Comparison of ENCODE assay signal across 21 cellular contexts in the genomic region with DNA sequence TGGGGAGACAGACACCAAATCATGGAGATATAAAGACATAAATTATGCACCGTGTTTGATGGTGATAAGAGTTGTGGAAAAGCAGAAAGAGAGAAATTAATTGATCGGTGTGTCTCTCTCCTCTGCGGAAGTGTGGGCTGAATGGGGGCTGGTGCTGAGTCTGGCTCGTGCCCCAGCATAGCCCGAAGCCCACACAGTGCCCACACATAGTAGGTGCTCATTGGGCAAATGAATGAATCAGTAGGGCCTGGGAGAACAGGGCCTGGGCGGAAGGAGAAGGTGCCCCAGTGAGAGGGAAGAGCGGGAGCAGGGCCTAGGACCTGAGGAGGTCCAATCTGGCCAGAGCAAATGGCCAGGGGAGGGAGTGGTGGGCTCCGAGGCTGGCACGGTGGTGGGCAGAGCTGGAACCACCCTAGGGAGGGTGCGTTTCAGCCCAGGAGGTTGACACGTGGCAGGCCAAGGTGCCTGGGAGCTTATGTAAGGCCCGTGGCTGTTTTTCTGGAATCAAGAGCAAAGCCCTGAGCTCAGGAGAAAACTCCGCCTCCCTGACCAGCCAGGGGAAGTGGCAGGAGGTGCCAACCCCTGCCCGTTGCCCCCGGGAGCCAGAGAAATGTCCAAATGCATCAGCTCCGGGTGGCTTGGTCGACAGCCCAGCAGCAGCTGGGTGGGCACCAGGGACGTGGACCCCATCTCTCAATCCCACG. TPM values are rescaled to one million over a fixed set of nuclear protein-coding genes. Genes with fewer than 3 reads are reported as not detected.
DNase-seq lines count a peak whose midpoint lies in the region; ATAC-seq, FAIRE-seq and TF ChIP-seq lines count a peak whose summit lies in the region.
"Had no signal": no experiment of that assay in that cellular context is flagged by ENCODE, and none has a peak within 500 bp of the region (broad histone marks: within the 10 kb centered on the region; RNA-seq: fewer than 3 reads in every experiment).

No MANE protein-coding gene starts in this region.

- 89% methylated on average over 19 of the region's 19 CpGs; no CpG with 5 or more reads in 1 of the 2 experiments for WGBS in H1 (ENCODE audit: extremely low coverage in 1 of 2, insufficient coverage in 1 of 2, insufficient read length in 1 of 2, insufficient replicate concordance in 2 of 2, low coverage in 1 of 2, low lambda C conversion rate in 2 of 2, missing lambda C conversion rate in 1 of 2), 2 experiments
- WGBS in esophagus muscularis mucosa: 93% methylated on average over 9 of the region's 19 CpGs

- no peak for ATAC-seq in mucosa of descending colon

- POLR2A ChIA-PET in A673 (lab: Charles Lee; ENCODE audit: low non-redundant PET): no interaction called here
- POLR2A ChIA-PET in H1 (lab: Charles Lee; ENCODE audit: partially characterized antibody): interaction anchor here (1.0 kb wide), 1 partner anchor 11 kb away, joined by 3 read pairs; no protein-coding TSS in a partner anchor

- H3K9ac ChIP-seq in BLaER1 treated with 17β-estradiol and CSF1 and Interleukin-3, amounts not matched to agents 10 nM and 100 nM: peak overlapping the region in 4 of 11 experiments; percentile 3 to 41 (median 16); a peak in 4 of 22 replicates
- H3K9ac ChIP-seq in Loucy (ENCODE audit: low read depth, low read length, poor library complexity, severe bottlenecking): peak overlapping the region; percentile 32
- H3K9ac ChIP-seq in H1 (replicated peaks in 1 of 4; ENCODE audit: extremely low read depth in 1 of 4, low read depth in 3 of 4, low read length in 3 of 4): no peak overlapping the region

- CTCF ChIA-PET in A673 (lab: Charles Lee): no interaction called here
- CTCF ChIA-PET in H1 (lab: Charles Lee; ENCODE audit: partially characterized antibody): interaction anchor here (1.1 kb wide), 1 partner anchor 34 kb away, joined by 5 read pairs; no protein-coding TSS in a partner anchor

- FAIRE-seq in H1 (lab: Jason Lieb, UNC): no peak
- FAIRE-seq: GM12891, GM18507, H54 had no signal

- H2AK5ac ChIP-seq in H1 (ENCODE audit: low read depth, low read length): no peak overlapping the region

- H3K23ac ChIP-seq in H1 (ENCODE audit: insufficient read length): no peak overlapping the region

- no peak overlapping the region for H3K14ac ChIP-seq in H1 (ENCODE audit: insufficient read length)

- H3K4ac ChIP-seq in H1 (replicated peaks; ENCODE audit: insufficient read length, low read depth, low read length): no peak overlapping the region

- H2BK120ac ChIP-seq in H1 (replicated peaks; ENCODE audit: low read depth, low read length): no peak overlapping the region

- H2BK20ac ChIP-seq in H1 (ENCODE audit: low read length): no peak overlapping the region

- H3K27ac ChIP-seq in A673 (ENCODE audit: low read depth, low read length, poor library complexity, severe bottlenecking) (peak overlapping the region; percentile 32), H1 (ENCODE audit: low read depth, low read length) (no peak overlapping the region), esophagus muscularis mucosa (replicated peaks in 1 of 4) (no peak overlapping the region)
- peak overlapping the region in 3 of 11 experiments; percentile 2 to 46 (median 4); a peak in 3 of 22 replicates for H3K27ac ChIP-seq in BLaER1 treated with 17β-estradiol and CSF1 and Interleukin-3, amounts not matched to agents 10 nM and 100 nM
- H3K27ac ChIP-seq: PC-9 had no signal

- no peaks in the 10 kb centered on the region for H3F3A ChIP-seq in Loucy (ENCODE audit: low read depth)

- DNase-seq in A673 (ENCODE audit: low spot score) (no peak), H1 (ENCODE audit: low read depth in 1 of 2, low spot score in 2 of 2) (no peak), esophagus muscularis mucosa (ENCODE audit: extremely low spot score) (no peak), EL (no peak), mucosa of descending colon (no peak)
- DNase-seq: ACHN, Caco-2, HFFc6, KG1, NCI-H1417 treated with DMSO at 0.1 percent for 48 hours, NCI-H187 treated with DMSO at 0.1 percent for 48 hours, NCI-H226, NCI-H526, PC-9 had no signal

- TF ChIP-seq POLR2A in H1 (IDR thresholded peaks at IDR 0.05; ENCODE audit: control extremely low read depth in 1 of 2, low read depth in 2 of 2, low read length in 2 of 2): no peak
- no peak for TF ChIP-seq POLR2A in esophagus muscularis mucosa (IDR thresholded peaks at IDR 0.05; ENCODE audit: low read depth)

- H3K36me3 ChIP-seq in A673 (ENCODE audit: insufficient read depth, low read length, poor library complexity, severe bottlenecking): no peaks in the 10 kb centered on the region
- no peaks in the 10 kb centered on the region for H3K36me3 ChIP-seq in BLaER1 treated with 17β-estradiol and CSF1 and Interleukin-3, amounts not matched to agents 10 nM and 100 nM
- no peaks in the 10 kb centered on the region for H3K36me3 ChIP-seq in Loucy (ENCODE audit: insufficient read depth, low read length)
- no peaks in the 10 kb centered on the region; a peak in 1 of 8 replicates for H3K36me3 ChIP-seq in H1 (ENCODE audit: control insufficient read depth in 2 of 4, insufficient read depth in 4 of 4, low read length in 3 of 4)
- H3K36me3 ChIP-seq in esophagus muscularis mucosa: no peaks in the 10 kb centered on the region
- no peaks in the 10 kb centered on the region for H3K36me3 ChIP-seq in mucosa of descending colon (ENCODE audit: low read depth)

- TF ChIP-seq RAD21 in H1 (IDR thresholded peaks at IDR 0.05 in 1 of 2, conservative IDR thresholded peaks at IDR 0.05 in 1 of 2; ENCODE audit: low read depth in 2 of 2, low read length in 2 of 2): no peak

- H2BK5ac ChIP-seq in H1 (ENCODE audit: low read depth, low read length): no peak overlapping the region

- no TSS peak for BruUV-seq in A673 (replicated peaks; lab: Mats Ljungman, UMichigan)

- H3K4me3 ChIP-seq in A673 (ENCODE audit: low read depth, low read length, poor library complexity, severe bottlenecking): no peak overlapping the region
- 0 out of 20 replicates have a peak overlapping the region, but pooled peaks of 1 of the 10 experiments have one; percentile 24 for H3K4me3 ChIP-seq in BLaER1 treated with 17β-estradiol and CSF1 and Interleukin-3, amounts not matched to agents 10 nM and 100 nM
- H3K4me3 ChIP-seq in Loucy (ENCODE audit: low read length, poor library complexity, severe bottlenecking): peak overlapping the region; percentile 59
- H3K4me3 ChIP-seq in H1 (ENCODE audit: extremely low read depth in 1 of 4, insufficient read depth in 2 of 4, low read depth in 3 of 4, low read length in 4 of 4): no peak overlapping the region
- no peak overlapping the region for H3K4me3 ChIP-seq in esophagus muscularis mucosa
- H3K4me3 ChIP-seq in mucosa of descending colon: no peak overlapping the region
- H3K4me3 ChIP-seq: PC-9 had no signal

- H3K9me3 ChIP-seq in A673 (ENCODE audit: low read depth, low read length, poor library complexity, severe bottlenecking) (no peaks in the 10 kb centered on the region), Loucy (ENCODE audit: insufficient read depth, low read depth, low read length) (no peaks in the 10 kb centered on the region), H1 (ENCODE audit: insufficient read depth in 2 of 2, low read depth in 1 of 2, low read length in 1 of 2) (peaks cover 0 to 7% of the 10 kb centered on the region in 2 experiments; a peak in 1 of 4 replicates), esophagus muscularis mucosa (no peaks in the 10 kb centered on the region), mucosa of descending colon (no peaks in the 10 kb centered on the region)
- peaks cover 0 to 14% (median 4%) of the 10 kb centered on the region in 11 experiments; a peak in 6 of 22 replicates for H3K9me3 ChIP-seq in BLaER1 treated with 17β-estradiol and CSF1 and Interleukin-3, amounts not matched to agents 10 nM and 100 nM (replicated peaks in 1 of 11)
- H3K9me3 ChIP-seq: Caco-2 had no signal

- intact Hi-C loops in A673 (cut with micrococcal nuclease; ENCODE audit: unreplicated experiment) (no loop called here), esophagus muscularis mucosa (cut with DNase I) (no loop called here), mucosa of descending colon (cut with DNase I, micrococcal nuclease) (no loop called here)

- no peaks in the 10 kb centered on the region for H3K9me2 ChIP-seq in Loucy (replicated peaks; ENCODE audit: low read depth, low read length)

- no peak overlapping the region for H3K56ac ChIP-seq in H1 (replicated peaks; ENCODE audit: insufficient read length, low read depth, low read length)

- peaks cover 8% of the 10 kb centered on the region; the same call in 1 of the 2 replicates for H3K79me1 ChIP-seq in H1 (ENCODE audit: low read depth, low read length)

- H3K79me2 ChIP-seq in Loucy (ENCODE audit: insufficient read depth, low read length) (no peaks in the 10 kb centered on the region), H1 (ENCODE audit: control insufficient read depth in 1 of 2, insufficient read depth in 2 of 2, low read length in 2 of 2) (peaks cover 0 to 4% of the 10 kb centered on the region in 2 experiments; a peak in 2 of 4 replicates)

- H2BK15ac ChIP-seq in H1 (ENCODE audit: low read length): no peak overlapping the region

- H4K8ac ChIP-seq in H1 (ENCODE audit: extremely low read depth, insufficient read depth, low read length): peak overlapping the region; percentile 40; the same call in 1 of the 2 replicates

- peaks cover 11% of the 10 kb centered on the region for H3K4me1 ChIP-seq in A673 (ENCODE audit: insufficient read depth, low read length, poor library complexity, severe bottlenecking)
- peaks cover 11 to 48% (median 35%) of the 10 kb centered on the region in 10 experiments for H3K4me1 ChIP-seq in BLaER1 treated with 17β-estradiol and CSF1 and Interleukin-3, amounts not matched to agents 10 nM and 100 nM
- H3K4me1 ChIP-seq in Loucy (ENCODE audit: insufficient read depth, low read length, poor library complexity, severe bottlenecking): peaks cover 16% of the 10 kb centered on the region
- 0 out of 7 replicates have a peak, but pooled peaks cover 0 to 4% (median 0%) of the 10 kb centered on the region in 4 experiments for H3K4me1 ChIP-seq in H1 (replicated peaks in 1 of 4; ENCODE audit: control insufficient read depth in 3 of 4, insufficient read depth in 4 of 4, low read length in 3 of 4)
- H3K4me1 ChIP-seq in esophagus muscularis mucosa: no peaks in the 10 kb centered on the region
- H3K4me1 ChIP-seq in mucosa of descending colon (ENCODE audit: low read depth): no peaks in the 10 kb centered on the region
- H3K4me1 ChIP-seq: Caco-2 had no signal

- TF ChIP-seq EP300 in H1 (IDR thresholded peaks at IDR 0.05; ENCODE audit: borderline replicate concordance in 1 of 2, low read depth in 2 of 2, low read length in 2 of 2) (no peak), esophagus muscularis mucosa (IDR thresholded peaks at IDR 0.05) (no peak)

- H2AFZ ChIP-seq in Loucy (ENCODE audit: low read length) (no peak overlapping the region), H1 (ENCODE audit: low read length) (no peak overlapping the region)
- H2AFZ ChIP-seq: PC-9 had no signal

- H3K18ac ChIP-seq in H1 (ENCODE audit: extremely low read depth, low read length): no peak overlapping the region

- peaks cover 17% of the 10 kb centered on the region; the same call in 1 of the 2 replicates for H3K23me2 ChIP-seq in H1 (ENCODE audit: low read depth, low read length)

- no peak overlapping the region for H2BK12ac ChIP-seq in H1 (ENCODE audit: low read depth, low read length)

- H3K27me3 ChIP-seq in A673 (replicated peaks; ENCODE audit: insufficient read depth, low read depth, low read length, poor library complexity): no peaks in the 10 kb centered on the region
- H3K27me3 ChIP-seq in BLaER1 treated with 17β-estradiol and CSF1 and Interleukin-3, amounts not matched to agents 10 nM and 100 nM: no peaks in the 10 kb centered on the region
- no peaks in the 10 kb centered on the region for H3K27me3 ChIP-seq in Loucy (ENCODE audit: insufficient read depth, low read length, poor library complexity, severe bottlenecking)
- H3K27me3 ChIP-seq in H1 (replicated peaks in 1 of 4; ENCODE audit: control insufficient read depth in 3 of 4, extremely low read depth in 1 of 4, insufficient read depth in 3 of 4, low read length in 3 of 4): peaks cover 0 to 6% (median 0%) of the 10 kb centered on the region in 4 experiments; a peak in 2 of 7 replicates
- peaks cover 0 to 73% (median 0%) of the 10 kb centered on the region in 4 donors for H3K27me3 ChIP-seq in esophagus muscularis mucosa

- no peak overlapping the region for H4K5ac ChIP-seq in H1 (ENCODE audit: insufficient read length, low read depth, low read length)

- no peak overlapping the region for H4K91ac ChIP-seq in H1 (replicated peaks; ENCODE audit: insufficient read length, low read length)

- H3K4me2 ChIP-seq in BLaER1 treated with 17β-estradiol and CSF1 and Interleukin-3, amounts not matched to agents 10 nM and 100 nM: peak overlapping the region; percentile 64 to 93 (median 81)
- peak overlapping the region; percentile 58 for H3K4me2 ChIP-seq in Loucy (ENCODE audit: low read depth, low read length, poor library complexity, severe bottlenecking)
- H3K4me2 ChIP-seq in H1 (ENCODE audit: insufficient read depth in 1 of 2, low read depth in 2 of 2, low read length in 2 of 2): no peak overlapping the region
- H3K4me2 ChIP-seq: PC-9 had no signal

- no peak for TF ChIP-seq CTCF in A673 (conservative IDR thresholded peaks at IDR 0.05; ENCODE audit: low read depth, low read length)
- TF ChIP-seq CTCF in Loucy (conservative IDR thresholded peaks at IDR 0.05; ENCODE audit: low read length): no peak
- TF ChIP-seq CTCF in H1 (IDR thresholded peaks at IDR 0.05; ENCODE audit: control extremely low read depth in 1 of 3, insufficient read depth in 1 of 3, low read depth in 1 of 3, low read length in 3 of 3): no peak
- TF ChIP-seq CTCF in esophagus muscularis mucosa (IDR thresholded peaks at IDR 0.05): no peak
- no peak for TF ChIP-seq CTCF in mucosa of descending colon (IDR thresholded peaks at IDR 0.05)

- no peaks in the 10 kb centered on the region for H4K20me1 ChIP-seq in BLaER1 treated with 17β-estradiol and CSF1 and Interleukin-3, amounts not matched to agents 10 nM and 100 nM
- H4K20me1 ChIP-seq in Loucy (ENCODE audit: insufficient read depth, low read length, poor library complexity, severe bottlenecking) (no peaks in the 10 kb centered on the region), H1 (replicated peaks in 1 of 2; ENCODE audit: control insufficient read depth in 1 of 2, insufficient read depth in 2 of 2, low read length in 2 of 2) (peaks cover 0 to 15% of the 10 kb centered on the region in 2 experiments)

RNA-seq across cellular contexts. Expression of a gene that starts 2.1 kb away (rescaled TPM):
- total RNA-seq in A673 (2021) (0.90 and 1.4 TPM in 2 replicates), esophagus muscularis mucosa (under 1 TPM in 3 of 4 donors, not detected in 1; under 0.01 to 0.39 (median 0.33) TPM), mucosa of descending colon (under 1 TPM; 0.19 to 0.41 (median 0.20) TPM)
- total RNA-seq in H1 (2021; fragmentation: NEBNext Ultra II Directional; extraction: Animal tissue kit (Norgen Biotek cat#: 25700)): 1.2 and 1.3 TPM in 2 replicates
- polyA plus RNA-seq in H1 (2011; rRNA removed): 0.77 and 1.3 TPM in 2 replicates
- 1.2 TPM for polyA plus RNA-seq in H1 (2011; cell fraction: cytosol; rRNA removed)
- polyA plus RNA-seq in H1 (2011; cell fraction: nucleus; rRNA removed): 7.1 TPM
- 0.91 to 1.4 TPM (median 1.2 TPM) in 4 replicates for polyA plus RNA-seq in H1 (2012, experiment 1 of 2)
- 0.71 TPM for polyA plus RNA-seq in H1 (2012, experiment 2 of 2)
- polyA plus RNA-seq in H1 (2013, experiment 1 of 2): 1.3 TPM
- polyA plus RNA-seq in H1 (2013, experiment 2 of 2): 1.3 TPM
- 1.00 and 1.3 TPM in 2 replicates for polyA minus RNA-seq in H1 (2011; rRNA and poly(A)+ RNA removed)
- 0.95 TPM for polyA minus RNA-seq in H1 (2011; cell fraction: cytosol; rRNA and poly(A)+ RNA removed)
- polyA minus RNA-seq in H1 (2011; cell fraction: nucleus; rRNA and poly(A)+ RNA removed): 1.6 TPM
- total RNA-seq: Caco-2, Daoy, HFFc6 had no signal
- polyA plus RNA-seq: CD14-positive monocyte had no signal

RNA-seq across cellular contexts. Expression of a gene that starts 35.9 kb away (rescaled TPM):
- total RNA-seq in A673 (2021) (93.5 and 97.2 TPM in 2 replicates), esophagus muscularis mucosa (100 to 1,000 TPM; 158 to 202 (median 177) TPM), mucosa of descending colon (10 to 100 TPM; 59.1 to 77.7 (median 61.2) TPM)
- total RNA-seq in H1 (2021; fragmentation: NEBNext Ultra II Directional; extraction: Animal tissue kit (Norgen Biotek cat#: 25700)): 77.5 and 77.9 TPM in 2 replicates
- 97.9 and 120 TPM in 2 replicates for polyA plus RNA-seq in H1 (2011; rRNA removed)
- 120 TPM for polyA plus RNA-seq in H1 (2011; cell fraction: cytosol; rRNA removed)
- 94.6 TPM for polyA plus RNA-seq in H1 (2011; cell fraction: nucleus; rRNA removed)
- polyA plus RNA-seq in H1 (2012, experiment 1 of 2): 79.6 to 99.4 TPM (median 89.0 TPM) in 4 replicates
- 100 TPM for polyA plus RNA-seq in H1 (2012, experiment 2 of 2)
- 71.2 TPM for polyA plus RNA-seq in H1 (2013, experiment 1 of 2)
- 71.6 TPM for polyA plus RNA-seq in H1 (2013, experiment 2 of 2)
- polyA minus RNA-seq in H1 (2011; rRNA and poly(A)+ RNA removed): 7.8 and 8.1 TPM in 2 replicates
- 16.2 TPM for polyA minus RNA-seq in H1 (2011; cell fraction: cytosol; rRNA and poly(A)+ RNA removed)
- polyA minus RNA-seq in H1 (2011; cell fraction: nucleus; rRNA and poly(A)+ RNA removed): 23.8 TPM

RNA-seq across cellular contexts. Expression of a gene that starts 48.1 kb away (rescaled TPM):
- total RNA-seq in A673 (2021) (476 and 573 TPM in 2 replicates), esophagus muscularis mucosa (100 to 1,000 TPM; 516 to 895 (median 721) TPM), mucosa of descending colon (100 to 1,000 TPM; 201 to 581 (median 205) TPM)
- total RNA-seq in H1 (2021; fragmentation: NEBNext Ultra II Directional; extraction: Animal tissue kit (Norgen Biotek cat#: 25700)): 543 and 553 TPM in 2 replicates
- 685 and 704 TPM in 2 replicates for polyA plus RNA-seq in H1 (2011; rRNA removed)
- polyA plus RNA-seq in H1 (2011; cell fraction: cytosol; rRNA removed): 868 TPM
- polyA plus RNA-seq in H1 (2011; cell fraction: nucleus; rRNA removed): 703 TPM
- polyA plus RNA-seq in H1 (2012, experiment 1 of 2): 598 to 685 TPM (median 617 TPM) in 4 replicates
- 699 TPM for polyA plus RNA-seq in H1 (2012, experiment 2 of 2)
- 476 TPM for polyA plus RNA-seq in H1 (2013, experiment 1 of 2)
- polyA plus RNA-seq in H1 (2013, experiment 2 of 2): 475 TPM
- 314 and 359 TPM in 2 replicates for polyA minus RNA-seq in H1 (2011; rRNA and poly(A)+ RNA removed)
- polyA minus RNA-seq in H1 (2011; cell fraction: cytosol; rRNA and poly(A)+ RNA removed): 150 TPM
- 255 TPM for polyA minus RNA-seq in H1 (2011; cell fraction: nucleus; rRNA and poly(A)+ RNA removed)

Comparison
In these comparisons a context has a peak if more than half of its experiments do, and no peak if none do; other contexts are left out.
1. H3K4me2 ChIP-seq: peak in BLaER1 treated with 17β-estradiol and CSF1 and Interleukin-3, amounts not matched to agents 10 nM and 100 nM (11 of 11) and Loucy (single experiment); none in H1 (0 of 2).